Comparison of ENCODE assay signal across 29 cellular contexts in genomic region chr3:106533097-106533496, GRCh38.
DNase-seq lines count a peak whose midpoint lies in the region; ATAC-seq and TF ChIP-seq lines count a peak whose summit lies in the region.
"Had no signal": no experiment of that assay in that cellular context is flagged by ENCODE, and none has a peak within 500 bp of the region (broad histone marks: within the 10 kb centered on the region; RNA-seq: fewer than 3 reads in every experiment).

No MANE protein-coding gene starts in this region.

- ATAC-seq in psoas muscle, result no peak
- ATAC-seq: CD8-positive, alpha-beta T cell; GM12878; left ventricle myocardium superior; right cardiac atrium had no signal

- H3K27me3 ChIP-seq in MM.1S (replicated peaks; ENCODE audit: insufficient read depth, low read length) (no peaks in the 10 kb centered on the region), psoas muscle (ENCODE audit: insufficient read depth in 3 of 3, low read length in 2 of 3) (no peaks in the 10 kb centered on the region)
- H3K27me3 ChIP-seq: BE2C, Peyer's patch had no signal

- H3K4me3 ChIP-seq in AG10803 (ENCODE audit: low read length), result no peak overlapping the region
- no peak overlapping the region for H3K4me3 ChIP-seq in fibroblast of the aortic adventitia (ENCODE audit: low read depth, low read length)
- H3K4me3 ChIP-seq in MM.1S (ENCODE audit: low read length), result no peak overlapping the region
- no peak overlapping the region for H3K4me3 ChIP-seq in psoas muscle
- H3K4me3 ChIP-seq: GM12878, Peyer's patch, smooth muscle cell had no signal

- WGBS in psoas muscle, 3 donors, result 32 to 50% (median 38%) methylated on average over 4 of the region's 4 CpGs

- H3K4me1 ChIP-seq in MM.1S (ENCODE audit: low read length), result no peaks in the 10 kb centered on the region
- no peaks in the 10 kb centered on the region for H3K4me1 ChIP-seq in psoas muscle
- H3K4me1 ChIP-seq: BE2C, Peyer's patch had no signal

- no peaks in the 10 kb centered on the region for H3K27me3 Mint-ChIP-seq in activated CD4-positive, alpha-beta T cell treated with anti-CD3 and anti-CD28 coated beads, Interleukin-2, amount 10 ng/mL, durations not matched to agents 24 days and 14 days
- H3K27me3 Mint-ChIP-seq: activated naive CD8-positive, alpha-beta T cell; effector memory CD8-positive, alpha-beta T cell; stimulated activated naive CD8-positive, alpha-beta T cell treated with anti-CD3 and anti-CD28 coated beads, Interleukin-15, amount 100 ng/mL, for 72 hours had no signal

- H3K9me3 ChIP-seq in MM.1S (replicated peaks; ENCODE audit: insufficient read depth, low read length) (no peaks in the 10 kb centered on the region), psoas muscle (no peaks in the 10 kb centered on the region)
- H3K9me3 ChIP-seq: BE2C, Peyer's patch had no signal

- no peak overlapping the region for H3K27ac ChIP-seq in MM.1S (ENCODE audit: low read length)
- H3K27ac ChIP-seq in psoas muscle, result no peak overlapping the region
- H3K27ac ChIP-seq: Peyer's patch, VCaP had no signal

- no peaks in the 10 kb centered on the region for H3K9me2 ChIP-seq in MM.1S (replicated peaks; ENCODE audit: insufficient read depth, low read length)

- H3K79me2 ChIP-seq in MM.1S (ENCODE audit: low read length), result no peaks in the 10 kb centered on the region

- peak; percentile 4 for DNase-seq in activated CD4-positive, alpha-beta T cell treated with anti-CD3 and anti-CD28 coated beads, Interleukin-2, amount 10 ng/mL, durations not matched to agents 24 days and 14 days
- DNase-seq in activated CD4-positive, alpha-beta T cell treated with anti-CD3 and anti-CD28 coated beads for 48 hours, result no peak
- DNase-seq in AG10803 (ENCODE audit: low read depth) (peak; percentile 67), RPMI7951 (ENCODE audit: low read depth) (peak; percentile 42), fibroblast of the aortic adventitia (ENCODE audit: low read depth) (peak; percentile 73), cardiac septum (ENCODE audit: low spot score) (no peak), MM.1S (no peak), psoas muscle (no peak)
- DNase-seq: activated CD4-positive, alpha-beta T cell treated with anti-CD3 and anti-CD28 coated beads for 4 hours; aorta; BE2C; CD8-positive, alpha-beta T cell; central memory CD4-positive, alpha-beta T cell; effector memory CD8-positive, alpha-beta T cell; H7; kidney; left ventricle myocardium superior; NCI-H2107; NCI-H345; Peyer's patch; posterior cingulate gyrus; SIG-M5; stimulated activated naive CD8-positive, alpha-beta T cell treated with anti-CD3 and anti-CD28 coated beads, Interleukin-15, amount 100 ng/mL, for 72 hours; T-helper 9 cell had no signal

- H3K36me3 Mint-ChIP-seq in activated CD4-positive, alpha-beta T cell treated with anti-CD3 and anti-CD28 coated beads, Interleukin-2, amount 10 ng/mL, durations not matched to agents 24 days and 14 days (ENCODE audit: low read depth), result peaks cover 19% of the 10 kb centered on the region
- H3K36me3 Mint-ChIP-seq: CD8-positive, alpha-beta T cell had no signal

- no peaks in the 10 kb centered on the region for H3F3A ChIP-seq in MM.1S (ENCODE audit: insufficient read depth, low read length)

- peaks cover 53% of the 10 kb centered on the region for H3K9me3 Mint-ChIP-seq in activated CD4-positive, alpha-beta T cell treated with anti-CD3 and anti-CD28 coated beads, Interleukin-2, amount 10 ng/mL, durations not matched to agents 24 days and 14 days

- H3K4me1 Mint-ChIP-seq in activated CD4-positive, alpha-beta T cell treated with anti-CD3 and anti-CD28 coated beads, Interleukin-2, amount 10 ng/mL, durations not matched to agents 24 days and 14 days, result peaks cover 25% of the 10 kb centered on the region

- H3K4me2 ChIP-seq in MM.1S (ENCODE audit: low read depth, low read length), result no peak overlapping the region
- H3K4me2 ChIP-seq: smooth muscle cell had no signal

- H3K4me3 Mint-ChIP-seq in activated CD4-positive, alpha-beta T cell treated with anti-CD3 and anti-CD28 coated beads, Interleukin-2, amount 10 ng/mL, durations not matched to agents 24 days and 14 days, result no peak overlapping the region
- H3K4me3 Mint-ChIP-seq: activated naive CD8-positive, alpha-beta T cell; CD8-positive, alpha-beta T cell had no signal

- TF ChIP-seq CTCF in AG10803 (conservative IDR thresholded peaks at IDR 0.05; ENCODE audit: low read length) (no peak), fibroblast of the aortic adventitia (IDR thresholded peaks at IDR 0.05; ENCODE audit: insufficient read depth, low read length) (no peak), MM.1S (IDR thresholded peaks at IDR 0.05; ENCODE audit: low read length) (no peak), psoas muscle (IDR thresholded peaks at IDR 0.05) (no peak)

- H3K9ac ChIP-seq in MM.1S (ENCODE audit: low read length), result no peak overlapping the region

- no peaks in the 10 kb centered on the region for H4K20me1 ChIP-seq in MM.1S (ENCODE audit: insufficient read depth, low read length)

- no peak overlapping the region for H2AFZ ChIP-seq in MM.1S (ENCODE audit: low read length)

- H3K36me3 ChIP-seq in MM.1S (replicated peaks; ENCODE audit: insufficient read depth, low read length) (no peaks in the 10 kb centered on the region), psoas muscle (ENCODE audit: insufficient read depth in 1 of 2, low read depth in 1 of 2) (no peaks in the 10 kb centered on the region)
- H3K36me3 ChIP-seq: BE2C, Peyer's patch had no signal

- peak overlapping the region; percentile 34 for H3K27ac Mint-ChIP-seq in activated CD4-positive, alpha-beta T cell treated with anti-CD3 and anti-CD28 coated beads, Interleukin-2, amount 10 ng/mL, durations not matched to agents 24 days and 14 days
- H3K27ac Mint-ChIP-seq: CD8-positive, alpha-beta T cell had no signal

- intact Hi-C loops in activated CD4-positive, alpha-beta T cell treated with anti-CD3 and anti-CD28 coated beads, Interleukin-2, amount 10 ng/mL, durations not matched to agents 24 days and 14 days (cut with micrococcal nuclease), result loop anchor here (10.0 kb wide), 1 partner anchor 72 kb away; no protein-coding TSS in a partner anchor
- intact Hi-C loops in cardiac septum (cut with DNase I), result no loop called here
- intact Hi-C loops in psoas muscle (cut with DNase I), result no loop called here

Comparison
In these comparisons a context has a peak if more than half of its experiments do, and no peak if none do; other contexts are left out.
1. DNase-seq: peak in activated CD4-positive, alpha-beta T cell treated with anti-CD3 and anti-CD28 coated beads, Interleukin-2, amount 10 ng/mL, durations not matched to agents 24 days and 14 days (single experiment), AG10803 (single experiment), RPMI7951 (single experiment) and fibroblast of the aortic adventitia (single experiment); none in activated CD4-positive, alpha-beta T cell treated with anti-CD3 and anti-CD28 coated beads for 48 hours (single experiment), cardiac septum (single experiment), MM.1S (single experiment) and psoas muscle (0 of 2).